In genomic region chr16:2003827-2004641, GRCh38 we compare ENCODE assay signal across 8 cellular contexts. TPM values are rescaled to one million over a fixed set of nuclear protein-coding genes. Genes with fewer than 3 reads are reported as not detected.
DNase-seq lines count a peak whose midpoint lies in the region; ATAC-seq, FAIRE-seq and TF ChIP-seq lines count a peak whose summit lies in the region.

No MANE protein-coding gene starts in this region.

- DNase-seq in NB4 (ENCODE audit: low read depth): peak; percentile 85
- peak; percentile 95 for DNase-seq in SK-N-DZ (ENCODE audit: low spot score)
- DNase-seq in activated naive CD4-positive, alpha-beta T cell treated with anti-CD3 and anti-CD28 coated beads for 36 hours: peak; percentile 90
- peak; percentile 73 for DNase-seq in glomerular visceral epithelial cell (ENCODE audit: extremely low spot score)
- DNase-seq in pancreas: peak; percentile 94 to 99 (median 96)
- peak; percentile 95 for DNase-seq in transverse colon

- H3K4me1 Mint-ChIP-seq in activated naive CD4-positive, alpha-beta T cell treated with anti-CD3 and anti-CD28 coated beads for 36 hours (ENCODE audit: low read depth): peaks cover 37% of the 10 kb centered on the region

- H3K4me3 Mint-ChIP-seq in activated naive CD4-positive, alpha-beta T cell treated with anti-CD3 and anti-CD28 coated beads for 36 hours: no peak overlapping the region

- no peaks in the 10 kb centered on the region for H3K27me3 Mint-ChIP-seq in activated naive CD4-positive, alpha-beta T cell treated with anti-CD3 and anti-CD28 coated beads for 36 hours (ENCODE audit: low read depth)

- H3K36me3 ChIP-seq in pancreas (peaks cover 17 to 43% (median 32%) of the 10 kb centered on the region in 3 donors), transverse colon (peaks cover 0 to 34% (median 23%) of the 10 kb centered on the region in 4 donors)

- H3K4me3 ChIP-seq in NB4 (ENCODE audit: low read depth, low read length) (no peak overlapping the region), pancreas (peak overlapping the region in 2 of 4 donors; percentile 11 to 19), transverse colon (peak overlapping the region in 1 of 4 donors; percentile 4)

- no peak for FAIRE-seq in pancreas (lab: Jason Lieb, UNC)

- H3K27me3 ChIP-seq in pancreas: no peaks in the 10 kb centered on the region
- no peaks in the 10 kb centered on the region for H3K27me3 ChIP-seq in transverse colon

- intact Hi-C loops in activated naive CD4-positive, alpha-beta T cell treated with anti-CD3 and anti-CD28 coated beads for 36 hours (cut with micrococcal nuclease): no loop called here
- intact Hi-C loops in pancreas (cut with DNase I): no loop called here
- intact Hi-C loops in transverse colon (cut with DNase I; ENCODE audit: low total_unique reads): loop anchor here (10.0 kb wide), 1 partner anchor 231 kb away; the partner anchor contains the start of gene DNASE1L2

- H3K9me3 ChIP-seq in pancreas: no peaks in the 10 kb centered on the region
- no peaks in the 10 kb centered on the region for H3K9me3 ChIP-seq in transverse colon

- peaks cover 35% of the 10 kb centered on the region for H3K36me3 Mint-ChIP-seq in activated naive CD4-positive, alpha-beta T cell treated with anti-CD3 and anti-CD28 coated beads for 36 hours (ENCODE audit: low read depth)

- peak; percentile 95 for TF ChIP-seq CTCF in C4-2B (conservative IDR thresholded peaks at IDR 0.05)
- peak; percentile 87 for TF ChIP-seq CTCF in NB4 (IDR thresholded peaks at IDR 0.05; ENCODE audit: low read depth, low read length)
- TF ChIP-seq CTCF in pancreas (IDR thresholded peaks at IDR 0.05): peak; percentile 92 to 98 (median 96)
- peak; percentile 94 to 99 (median 97) for TF ChIP-seq CTCF in transverse colon (IDR thresholded peaks at IDR 0.05)

- TF ChIP-seq EP300 in transverse colon (IDR thresholded peaks at IDR 0.05; ENCODE audit: low read depth): no peak

- TF ChIP-seq POLR2A in NB4 (IDR thresholded peaks at IDR 0.05; ENCODE audit: extremely low read depth, insufficient read length): no peak
- no peak for TF ChIP-seq POLR2A in transverse colon (IDR thresholded peaks at IDR 0.05)

- CTCF ChIA-PET in activated naive CD4-positive, alpha-beta T cell treated with anti-CD3 and anti-CD28 coated beads for 36 hours (lab: Charles Lee): interaction anchor here (0.6 to 2.2 kb wide), 15 partner anchors 8 to 425 kb away, joined by 3 to 36 read pairs (median 4); partner anchors contain the start of genes GFER, MSRB1, NTHL1 and TSC2

- WGBS in pancreas, 2 donors: 14 to 16% methylated on average over 34 to 36 of the region's 36 CpGs
- WGBS in transverse colon (ENCODE audit: low coverage in 1 of 2), 2 donors: 40% methylated on average over 26 of the region's 36 CpGs; no CpG with 5 or more reads in 1 of the 2 donors

- no peak overlapping the region for H3K27ac Mint-ChIP-seq in activated naive CD4-positive, alpha-beta T cell treated with anti-CD3 and anti-CD28 coated beads for 36 hours

- ATAC-seq in GM21717 (IDR thresholded peaks at IDR 0.05; ENCODE audit: unreplicated experiment): peak; percentile 41
- peak; percentile 76 to 92 (median 86) for ATAC-seq in pancreas

- peak overlapping the region; percentile 99 for H3K27ac ChIP-seq in C4-2B
- peak overlapping the region; percentile 51 to 73 (median 60) for H3K27ac ChIP-seq in pancreas
- peak overlapping the region; percentile 52 to 79 (median 62) for H3K27ac ChIP-seq in transverse colon

- in situ Hi-C loops in transverse colon (cut with MboI; ENCODE audit: low pct_ligation_motif_present in 1 of 4, low pct_unique_long_range_greater_than_20kb in 1 of 4, low sequenced_read_pairs in 3 of 4): loop anchor here in 1 of 4 donors (25.0 kb wide), 1 partner anchor 133 kb away; the partner anchor contains the start of genes PKD1 and RAB26

- no peaks in the 10 kb centered on the region for H3K9me3 Mint-ChIP-seq in activated naive CD4-positive, alpha-beta T cell treated with anti-CD3 and anti-CD28 coated beads for 36 hours

- peaks cover 22 to 41% (median 33%) of the 10 kb centered on the region in 3 donors for H3K4me1 ChIP-seq in pancreas
- H3K4me1 ChIP-seq in transverse colon: peaks cover 29 to 50% (median 40%) of the 10 kb centered on the region in 4 donors

RNA-seq across cellular contexts. Expression of gene ZNF598, which starts 5.6 kb away (rescaled TPM):
- 54.0 and 59.4 TPM in 2 replicates for polyA plus RNA-seq in SK-N-DZ (2014; cell fraction: cytosol; rRNA removed)
- 160 and 226 TPM in 2 replicates for polyA plus RNA-seq in SK-N-DZ (2014; cell fraction: nucleus; rRNA removed)
- 10 to 100 TPM; 88.8 to 93.5 TPM for total RNA-seq in activated naive CD4-positive, alpha-beta T cell treated with anti-CD3 and anti-CD28 coated beads for 36 hours
- 10 to 100 TPM; 26.0 to 93.6 (median 42.4) TPM for total RNA-seq in pancreas
- polyA plus RNA-seq in pancreas: 10 to 100 TPM; 71.0 to 73.5 TPM
- total RNA-seq in transverse colon: 100 to 1,000 TPM in 1 of 4 donors, 10 to 100 TPM in 3; 28.3 to 145 (median 42.0) TPM

RNA-seq across cellular contexts. Expression of gene SYNGR3, which starts 14.3 kb away (rescaled TPM):
- 11.1 and 18.9 TPM in 2 replicates for polyA plus RNA-seq in SK-N-DZ (2014; cell fraction: cytosol; rRNA removed)
- 25.7 and 34.4 TPM in 2 replicates for polyA plus RNA-seq in SK-N-DZ (2014; cell fraction: nucleus; rRNA removed)
- 1 to 10 TPM; 5.7 to 7.2 TPM for total RNA-seq in activated naive CD4-positive, alpha-beta T cell treated with anti-CD3 and anti-CD28 coated beads for 36 hours
- total RNA-seq in pancreas (1 to 10 TPM in 1 of 6 donors, under 1 TPM in 5; 0.19 to 1.5 (median 0.55) TPM), transverse colon (1 to 10 TPM in 3 of 4 donors, not detected in 1; 2.7 to 4.8 (median 2.9) TPM)
- polyA plus RNA-seq in pancreas: 1 to 10 TPM in 1 of 2 donors, under 1 TPM in 1; 0.57 to 3.1 TPM

RNA-seq across cellular contexts. Expression of gene NPW, which starts 15.6 kb away (rescaled TPM):
- polyA plus RNA-seq in SK-N-DZ (2014; cell fraction: cytosol; rRNA removed): 5.3 and 14.5 TPM in 2 replicates
- polyA plus RNA-seq in SK-N-DZ (2014; cell fraction: nucleus; rRNA removed): 5.5 and 6.6 TPM in 2 replicates
- 1 to 10 TPM; 1.3 to 1.9 TPM for total RNA-seq in activated naive CD4-positive, alpha-beta T cell treated with anti-CD3 and anti-CD28 coated beads for 36 hours
- total RNA-seq in pancreas (1 to 10 TPM in 2 of 6 donors, under 1 TPM in 4; 0.43 to 1.9 (median 0.50) TPM), transverse colon (under 1 TPM in 1 of 4 donors, not detected in 3; 0.41 TPM)
- polyA plus RNA-seq in pancreas: 1 to 10 TPM; 1.3 to 2.7 TPM

RNA-seq across cellular contexts. Expression of gene GFER, which starts 20.0 kb away (rescaled TPM):
- polyA plus RNA-seq in SK-N-DZ (2014; cell fraction: cytosol; rRNA removed): 49.5 and 50.6 TPM in 2 replicates
- polyA plus RNA-seq in SK-N-DZ (2014; cell fraction: nucleus; rRNA removed): 69.2 and 77.4 TPM in 2 replicates
- 10 to 100 TPM; 29.8 to 30.1 TPM for total RNA-seq in activated naive CD4-positive, alpha-beta T cell treated with anti-CD3 and anti-CD28 coated beads for 36 hours
- total RNA-seq in pancreas (10 to 100 TPM; 17.1 to 31.9 (median 25.9) TPM), transverse colon (100 to 1,000 TPM in 1 of 4 donors, 10 to 100 TPM in 3; 29.9 to 117 (median 64.3) TPM)
- 10 to 100 TPM; 25.7 to 62.0 TPM for polyA plus RNA-seq in pancreas

RNA-seq across cellular contexts. Expression of gene NHERF2, which starts 22.7 kb away (rescaled TPM):
- polyA plus RNA-seq in SK-N-DZ (2014; cell fraction: cytosol; rRNA removed): 18.5 and 18.9 TPM in 2 replicates
- polyA plus RNA-seq in SK-N-DZ (2014; cell fraction: nucleus; rRNA removed): 7.9 and 13.0 TPM in 2 replicates
- 1 to 10 TPM; 1.5 to 2.1 TPM for total RNA-seq in activated naive CD4-positive, alpha-beta T cell treated with anti-CD3 and anti-CD28 coated beads for 36 hours
- total RNA-seq in pancreas (10 to 100 TPM; 14.7 to 28.9 (median 23.0) TPM), transverse colon (10 to 100 TPM in 3 of 4 donors, 1 to 10 TPM in 1; 3.7 to 61.9 (median 29.8) TPM)
- polyA plus RNA-seq in pancreas: 100 to 1,000 TPM in 1 of 2 donors, 10 to 100 TPM in 1; 60.7 to 144 TPM
